Comparison of ENCODE assay signal across 1 cellular context in the genomic region with DNA sequence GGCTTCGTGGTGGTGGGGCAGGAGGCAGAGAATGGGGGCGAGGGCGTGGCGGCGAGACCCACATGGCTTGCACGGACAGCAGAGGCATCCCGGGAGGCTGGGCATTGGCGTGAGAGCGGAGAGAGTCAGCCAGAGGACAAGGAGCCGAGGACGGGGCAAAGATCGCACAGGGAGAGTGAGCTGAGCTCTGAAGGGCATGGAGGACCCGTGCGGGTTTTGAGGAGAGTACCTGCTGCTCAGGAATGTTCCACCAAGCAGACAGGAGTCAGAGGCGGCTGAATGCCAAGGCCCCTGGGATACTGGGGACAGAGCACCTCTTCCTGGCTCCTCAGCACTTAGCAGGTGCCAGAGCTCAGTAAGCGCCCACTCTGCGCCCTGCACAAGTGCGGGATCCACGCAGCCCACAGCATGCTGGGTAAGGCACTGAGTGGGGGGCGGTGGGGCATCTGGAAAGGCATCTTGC.
TF ChIP-seq lines count a peak whose summit lies in the region.

No MANE protein-coding gene starts in this region.

TF ChIP-seq in HCT116, 20 proteins besides CTCF, POLR2A, EP300 and RAD21 (continued from another document):
- no peak for TF ChIP-seq REST (IDR thresholded peaks at IDR 0.05; ENCODE audit: low read depth)
- TF ChIP-seq, protein P1, sequence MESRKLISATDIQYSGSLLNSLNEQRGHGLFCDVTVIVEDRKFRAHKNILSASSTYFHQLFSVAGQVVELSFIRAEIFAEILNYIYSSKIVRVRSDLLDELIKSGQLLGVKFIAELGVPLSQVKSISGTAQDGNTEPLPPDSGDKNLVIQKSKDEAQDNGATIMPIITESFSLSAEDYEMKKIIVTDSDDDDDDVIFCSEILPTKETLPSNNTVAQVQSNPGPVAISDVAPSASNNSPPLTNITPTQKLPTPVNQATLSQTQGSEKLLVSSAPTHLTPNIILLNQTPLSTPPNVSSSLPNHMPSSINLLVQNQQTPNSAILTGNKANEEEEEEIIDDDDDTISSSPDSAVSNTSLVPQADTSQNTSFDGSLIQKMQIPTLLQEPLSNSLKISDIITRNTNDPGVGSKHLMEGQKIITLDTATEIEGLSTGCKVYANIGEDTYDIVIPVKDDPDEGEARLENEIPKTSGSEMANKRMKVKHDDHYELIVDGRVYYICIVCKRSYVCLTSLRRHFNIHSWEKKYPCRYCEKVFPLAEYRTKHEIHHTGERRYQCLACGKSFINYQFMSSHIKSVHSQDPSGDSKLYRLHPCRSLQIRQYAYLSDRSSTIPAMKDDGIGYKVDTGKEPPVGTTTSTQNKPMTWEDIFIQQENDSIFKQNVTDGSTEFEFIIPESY (IDR thresholded peaks at IDR 0.05; ENCODE audit: extremely low read depth, insufficient replicate concordance, low read length): no peak
- no peak for TF ChIP-seq SRF (IDR thresholded peaks at IDR 0.05; ENCODE audit: low read depth)
